8 cellular contexts compared by ENCODE assay signal in the genomic region with DNA sequence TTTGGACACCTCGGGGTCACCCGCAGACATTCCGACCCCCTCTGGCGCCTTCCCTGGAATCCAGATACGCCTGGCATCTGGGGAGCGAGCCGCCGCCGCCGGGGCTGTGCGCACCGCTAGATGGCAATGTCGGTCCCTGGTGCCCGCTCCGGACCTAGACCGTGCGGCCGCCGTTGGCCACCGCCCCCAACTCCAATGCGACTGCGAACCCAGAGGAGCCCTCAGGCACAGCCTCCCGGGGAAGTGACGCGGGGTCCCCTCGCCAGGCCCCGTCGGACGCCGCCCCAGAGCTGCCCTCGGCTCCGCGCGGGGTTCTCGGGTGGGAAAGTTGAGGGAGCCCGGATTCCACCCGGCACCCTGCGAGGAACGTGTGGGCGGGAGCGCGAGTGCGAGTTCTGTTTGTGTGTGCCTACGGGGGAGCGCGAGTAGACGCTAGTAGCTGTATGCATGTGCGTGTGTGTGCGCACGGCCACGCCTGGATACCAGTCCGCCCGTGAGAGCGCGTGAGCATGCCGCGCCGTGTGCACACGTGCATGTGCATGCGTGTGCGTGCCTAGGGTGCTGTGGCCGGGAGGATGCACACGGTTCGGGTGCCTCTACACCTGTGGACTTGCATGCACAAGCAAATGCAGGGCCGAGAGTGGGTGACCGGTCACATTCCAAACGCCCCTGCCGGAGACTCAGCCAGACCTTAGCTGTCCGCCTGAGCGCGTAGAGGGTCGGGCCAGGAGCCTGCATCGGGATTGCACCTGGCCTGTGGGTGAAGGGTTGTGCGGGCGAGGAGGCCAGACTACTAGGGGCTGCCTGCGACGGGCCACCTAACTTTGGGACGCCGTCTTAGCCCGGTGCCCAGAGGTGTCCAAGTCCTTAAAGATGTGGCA. TPM values are rescaled to one million over a fixed set of nuclear protein-coding genes. Genes with fewer than 3 reads are reported as not detected.
DNase-seq lines count a peak whose midpoint lies in the region; ATAC-seq and TF ChIP-seq lines count a peak whose summit lies in the region.

No MANE protein-coding gene starts in this region.

- peak; percentile 42 for ATAC-seq in HG02852 (IDR thresholded peaks at IDR 0.05; ENCODE audit: unreplicated experiment)
- ATAC-seq in activated CD8-positive, alpha-beta T cell treated with anti-CD3 and anti-CD28 coated beads, Interleukin-2, amount 10 ng/mL, durations not matched to agents 7 days and 5 days, result peak; percentile 43
- no peak for ATAC-seq in thoracic aorta (ENCODE audit: insufficient number of reproducible peaks, low FRiP score, low read depth)

- CTCF ChIA-PET in activated CD8-positive, alpha-beta T cell treated with anti-CD3 and anti-CD28 coated beads, Interleukin-2, amount 10 ng/mL, durations not matched to agents 7 days and 5 days (lab: Charles Lee), result interaction anchor here (0.6 to 4.9 kb wide), 15 partner anchors 10 to 354 kb away, joined by 3 to 13 read pairs (median 4); no protein-coding TSS in a partner anchor

- H3K4me3 ChIP-seq in esophagus muscularis mucosa, result peak overlapping the region; percentile 44 to 59 (median 46)
- H3K4me3 ChIP-seq in muscle layer of duodenum (ENCODE audit: low read depth in 1 of 2, low read length in 2 of 2), result peak overlapping the region; percentile 46 to 62
- H3K4me3 ChIP-seq in thoracic aorta, result peak overlapping the region; percentile 62

- H3K27me3 Mint-ChIP-seq in activated CD8-positive, alpha-beta T cell treated with anti-CD3 and anti-CD28 coated beads, Interleukin-2, amount 10 ng/mL, durations not matched to agents 7 days and 5 days (ENCODE audit: low read depth), result peaks cover 60% of the 10 kb centered on the region

- no peak for TF ChIP-seq POLR2A in esophagus muscularis mucosa (IDR thresholded peaks at IDR 0.05; ENCODE audit: low read depth)

- intact Hi-C loops in esophagus muscularis mucosa (cut with DNase I), result loop anchor here (2.0 to 5.0 kb wide), 3 partner anchors 138 to 227 kb away; a partner anchor contains a TSS

- H3K36me3 Mint-ChIP-seq in activated CD8-positive, alpha-beta T cell treated with anti-CD3 and anti-CD28 coated beads, Interleukin-2, amount 10 ng/mL, durations not matched to agents 7 days and 5 days (ENCODE audit: low read depth), result peaks cover 2% of the 10 kb centered on the region

- H3K27ac ChIP-seq in esophagus muscularis mucosa (replicated peaks in 1 of 4) (no peak overlapping the region), muscle layer of duodenum (ENCODE audit: low read length) (no peak overlapping the region), thoracic aorta (peak overlapping the region in 1 of 2 donors; percentile 30)

- H3K36me3 ChIP-seq in esophagus muscularis mucosa, result no peaks in the 10 kb centered on the region
- no peaks in the 10 kb centered on the region for H3K36me3 ChIP-seq in muscle layer of duodenum (ENCODE audit: control insufficient read depth in 1 of 2, insufficient read depth in 2 of 2, low read length in 2 of 2)
- H3K36me3 ChIP-seq in thoracic aorta, result no peaks in the 10 kb centered on the region

- H3K4me1 ChIP-seq in esophagus muscularis mucosa (peaks cover 34 to 47% (median 44%) of the 10 kb centered on the region in 4 donors), muscle layer of duodenum (ENCODE audit: control insufficient read depth in 1 of 2, insufficient read depth in 2 of 2, low read length in 2 of 2) (peaks cover 4 to 37% of the 10 kb centered on the region in 2 donors), thoracic aorta (ENCODE audit: control insufficient read depth in 1 of 2, low read depth in 2 of 2) (peaks cover 15 to 25% of the 10 kb centered on the region in 2 donors)

- peaks cover 33% of the 10 kb centered on the region for H3K4me1 Mint-ChIP-seq in activated CD8-positive, alpha-beta T cell treated with anti-CD3 and anti-CD28 coated beads, Interleukin-2, amount 10 ng/mL, durations not matched to agents 7 days and 5 days (ENCODE audit: low read depth)

- TF ChIP-seq CTCF in esophagus muscularis mucosa (IDR thresholded peaks at IDR 0.05) (peak; percentile 74 to 90 (median 83)), thoracic aorta (IDR thresholded peaks at IDR 0.05) (peak; percentile 67)

- peaks cover 25 to 86% (median 39%) of the 10 kb centered on the region in 4 donors for H3K27me3 ChIP-seq in esophagus muscularis mucosa
- peaks cover 40% of the 10 kb centered on the region for H3K27me3 ChIP-seq in muscle layer of duodenum (ENCODE audit: low read depth, low read length)
- peaks cover 14% of the 10 kb centered on the region for H3K27me3 ChIP-seq in thoracic aorta (replicated peaks; ENCODE audit: insufficient read depth)

- TF ChIP-seq EP300 in esophagus muscularis mucosa (IDR thresholded peaks at IDR 0.05), result no peak

- H3K4me3 Mint-ChIP-seq in activated CD8-positive, alpha-beta T cell treated with anti-CD3 and anti-CD28 coated beads, Interleukin-2, amount 10 ng/mL, durations not matched to agents 7 days and 5 days, result peak overlapping the region; percentile 31

- H3K9me3 Mint-ChIP-seq in activated CD8-positive, alpha-beta T cell treated with anti-CD3 and anti-CD28 coated beads, Interleukin-2, amount 10 ng/mL, durations not matched to agents 7 days and 5 days (ENCODE audit: insufficient read depth), result no peaks in the 10 kb centered on the region

- no CpG with 5 or more reads among the region's 80 CpGs for WGBS in esophagus muscularis mucosa

- no peaks in the 10 kb centered on the region for H3K9me3 ChIP-seq in esophagus muscularis mucosa
- no peaks in the 10 kb centered on the region for H3K9me3 ChIP-seq in muscle layer of duodenum (ENCODE audit: control insufficient read depth in 1 of 2, low read length in 2 of 2)
- no peaks in the 10 kb centered on the region for H3K9me3 ChIP-seq in thoracic aorta

- DNase-seq in NCI-H2196 (lab: John Stamatoyannopoulos, UW; ENCODE audit: unreplicated experiment) (peak; percentile 53), NCI-H2196 treated with DMSO at 0.1 percent for 48 hours (lab: John Stamatoyannopoulos, UW; ENCODE audit: unreplicated experiment) (no peak), NCI-H526 (lab: John Stamatoyannopoulos, UW) (peak; percentile 74 to 93), esophagus muscularis mucosa (ENCODE audit: extremely low spot score) (no peak), thoracic aorta (ENCODE audit: low spot score) (no peak)
- DNase-seq in activated CD8-positive, alpha-beta T cell treated with anti-CD3 and anti-CD28 coated beads, Interleukin-2, amount 10 ng/mL, durations not matched to agents 7 days and 5 days, result peak; percentile 63

- POLR2A ChIA-PET in activated CD8-positive, alpha-beta T cell treated with anti-CD3 and anti-CD28 coated beads, Interleukin-2, amount 10 ng/mL, durations not matched to agents 7 days and 5 days (lab: Charles Lee), result no interaction called here

- H3K27ac Mint-ChIP-seq in activated CD8-positive, alpha-beta T cell treated with anti-CD3 and anti-CD28 coated beads, Interleukin-2, amount 10 ng/mL, durations not matched to agents 7 days and 5 days, result no peak overlapping the region

RNA-seq across cellular contexts. Expression of a gene that starts 1.9 kb away (rescaled TPM):
- under 1 TPM; 0.37 TPM for total RNA-seq in activated CD8-positive, alpha-beta T cell treated with anti-CD3 and anti-CD28 coated beads, Interleukin-2, amount 10 ng/mL, durations not matched to agents 7 days and 5 days
- 1 to 10 TPM in 2 of 4 donors, under 1 TPM in 2; 0.34 to 1.5 (median 1.0) TPM for total RNA-seq in esophagus muscularis mucosa
- 1 to 10 TPM in 1 of 2 donors, not detected in 1; 1.8 TPM for total RNA-seq in thoracic aorta

RNA-seq across cellular contexts. Expression of a gene that starts 8.2 kb away (rescaled TPM):
- total RNA-seq in activated CD8-positive, alpha-beta T cell treated with anti-CD3 and anti-CD28 coated beads, Interleukin-2, amount 10 ng/mL, durations not matched to agents 7 days and 5 days, result 1 to 10 TPM; 6.9 to 7.4 TPM
- total RNA-seq in esophagus muscularis mucosa, result 10 to 100 TPM in 3 of 4 donors, 1 to 10 TPM in 1; 1.2 to 12.8 (median 11.8) TPM
- 10 to 100 TPM; 13.5 to 21.0 TPM for total RNA-seq in thoracic aorta

RNA-seq across cellular contexts. Expression of a gene that starts 42.4 kb away (rescaled TPM):
- total RNA-seq in activated CD8-positive, alpha-beta T cell treated with anti-CD3 and anti-CD28 coated beads, Interleukin-2, amount 10 ng/mL, durations not matched to agents 7 days and 5 days, result 100 to 1,000 TPM; 151 to 152 TPM
- 10 to 100 TPM; 39.4 to 85.8 (median 55.4) TPM for total RNA-seq in esophagus muscularis mucosa
- 10 to 100 TPM; 40.6 to 68.2 TPM for total RNA-seq in thoracic aorta

Comparison
In these comparisons a context has a peak if more than half of its experiments do, and no peak if none do; other contexts are left out.
1. DNase-seq: peak in NCI-H2196 (single experiment), NCI-H526 (2 of 2) and activated CD8-positive, alpha-beta T cell treated with anti-CD3 and anti-CD28 coated beads, Interleukin-2, amount 10 ng/mL, durations not matched to agents 7 days and 5 days (single experiment); none in NCI-H2196 treated with DMSO at 0.1 percent for 48 hours (single experiment), esophagus muscularis mucosa (single experiment) and thoracic aorta (single experiment).
2. Peak in every context shown above with its lines, with median percentiles within 50 percentile points of each other: H3K4me3 ChIP-seq.